ENCODE assay signal across 28 cellular contexts in genomic region chr15:28001641-28002040, GRCh38.
"Had no signal": no experiment of that assay in that cellular context is flagged by ENCODE, and none has a peak within 500 bp of the region (broad histone marks: within the 10 kb centered on the region; RNA-seq: fewer than 3 reads in every experiment).

No MANE protein-coding gene starts in this region.

- DNase-seq: activated CD4-positive, CD25-positive, alpha-beta regulatory T cell; activated CD8-positive, alpha-beta memory T cell treated with anti-CD3 and anti-CD28 coated beads, Interleukin-2, amount 10 ng/mL, durations not matched to agents 7 days and 5 days; activated effector memory CD4-positive, alpha-beta T cell treated with Interleukin-2 at 50 U/mL for 16 hours; activated naive CD4-positive, alpha-beta T cell; activated naive CD8-positive, alpha-beta T cell treated with anti-CD3 and anti-CD28 coated beads, Interleukin-2, amount 50 U/mL, for 24 hours; activated T-cell treated with anti-CD3 and anti-CD28 coated beads, Interleukin-2, amount 50 U/mL, for 24 hours; amniotic stem cell; Karpas-422; MM.1S; NCI-H1105; NCI-H1436; NCI-H1694 treated with DMSO at 0.1 percent for 48 hours; NCI-H2029 treated with DMSO at 0.1 percent for 48 hours; NCI-H510A treated with DMSO at 0.1 percent for 48 hours; NCI-H69; NK-92 treated with Interleukin-12 subunit alpha and Interleukin-12 subunit beta, amount 100 ng/mL, for 24 hours; OCI-M1; Right ventricle myocardium superior; RPMI8226; SJCRH30; SK-N-SH; T-helper 1 cell had no signal

- H3K9me3 ChIP-seq: SJCRH30, SK-N-SH had no signal

- H3K4me3 ChIP-seq: K562, SJCRH30 had no signal

- H3K9me3 Mint-ChIP-seq: activated T-cell treated with anti-CD3 and anti-CD28 coated beads, Interleukin-2, amount 50 U/mL, for 24 hours had no signal

- H3K4me3 Mint-ChIP-seq: activated CD8-positive, alpha-beta memory T cell treated with anti-CD3 and anti-CD28 coated beads, Interleukin-2, amount 10 ng/mL, durations not matched to agents 7 days and 5 days; activated naive CD8-positive, alpha-beta T cell treated with anti-CD3 and anti-CD28 coated beads, Interleukin-2, amount 50 U/mL, for 24 hours; activated T-cell treated with anti-CD3 and anti-CD28 coated beads, Interleukin-2, amount 50 U/mL, for 24 hours; activated T-helper 1 cell treated with anti-CD3 and anti-CD28 coated beads, Interleukin-12 subunit alpha, Interleukin-12 subunit beta, Interleukin-2, Interleukin-4 antibody, amounts not matched to agents 30 ng/mL and 10 ng/mL and 1 ng/mL, durations not matched to agents 14 hours and 24 hours and 36 hours; brain had no signal

- H3K27me3 ChIP-seq: SJCRH30 had no signal

- H3K4me2 ChIP-seq: SK-N-SH had no signal

- ATAC-seq: activated CD8-positive, alpha-beta memory T cell treated with anti-CD3 and anti-CD28 coated beads, Interleukin-2, amount 10 ng/mL, durations not matched to agents 7 days and 5 days; activated naive CD4-positive, alpha-beta T cell treated with anti-CD3 and anti-CD28 coated beads, Interleukin-2, amount 50 U/mL, for 72 hours; activated naive CD8-positive, alpha-beta T cell treated with anti-CD3 and anti-CD28 coated beads, Interleukin-2, amount 50 U/mL, for 24 hours; K562; Panc1 had no signal

- H3K36me3 Mint-ChIP-seq: activated CD8-positive, alpha-beta memory T cell treated with anti-CD3 and anti-CD28 coated beads, Interleukin-2, amount 10 ng/mL, durations not matched to agents 7 days and 5 days had no signal

- H3K27ac Mint-ChIP-seq: activated CD8-positive, alpha-beta memory T cell treated with anti-CD3 and anti-CD28 coated beads, Interleukin-2, amount 10 ng/mL, durations not matched to agents 7 days and 5 days; activated naive CD4-positive, alpha-beta T cell treated with anti-CD3 and anti-CD28 coated beads, Interleukin-2, amount 50 U/mL, for 72 hours; activated naive CD8-positive, alpha-beta T cell treated with anti-CD3 and anti-CD28 coated beads, Interleukin-2, amount 50 U/mL, for 24 hours; activated T-cell treated with anti-CD3 and anti-CD28 coated beads, Interleukin-2, amount 50 U/mL, for 24 hours; activated T-helper 1 cell treated with anti-CD3 and anti-CD28 coated beads, Interleukin-12 subunit alpha, Interleukin-12 subunit beta, Interleukin-2, Interleukin-4 antibody, amounts not matched to agents 30 ng/mL and 10 ng/mL and 1 ng/mL, durations not matched to agents 14 hours and 24 hours and 36 hours; brain had no signal

- H3K4me1 ChIP-seq: SJCRH30 had no signal

- H3K27me3 Mint-ChIP-seq: activated CD8-positive, alpha-beta memory T cell treated with anti-CD3 and anti-CD28 coated beads, Interleukin-2, amount 10 ng/mL, durations not matched to agents 7 days and 5 days; activated naive CD8-positive, alpha-beta T cell treated with anti-CD3 and anti-CD28 coated beads, Interleukin-2, amount 50 U/mL, for 24 hours; brain had no signal

- H3K27ac ChIP-seq: SJCRH30, VCaP had no signal

- H3K36me3 ChIP-seq: SJCRH30 had no signal

- H3K4me1 Mint-ChIP-seq: activated CD8-positive, alpha-beta memory T cell treated with anti-CD3 and anti-CD28 coated beads, Interleukin-2, amount 10 ng/mL, durations not matched to agents 7 days and 5 days; activated naive CD8-positive, alpha-beta T cell treated with anti-CD3 and anti-CD28 coated beads, Interleukin-2, amount 50 U/mL, for 24 hours had no signal
